ENCODE assay signal across 1 cellular context in genomic region chr6:7909323-7910276, GRCh38.
TF ChIP-seq lines count a peak whose summit lies in the region.

No MANE protein-coding gene starts in this region.

TF ChIP-seq in HepG2, 621 proteins besides CTCF, POLR2A, EP300 and RAD21 (continued from another document and continues in another):
- TF ChIP-seq, protein P1, sequence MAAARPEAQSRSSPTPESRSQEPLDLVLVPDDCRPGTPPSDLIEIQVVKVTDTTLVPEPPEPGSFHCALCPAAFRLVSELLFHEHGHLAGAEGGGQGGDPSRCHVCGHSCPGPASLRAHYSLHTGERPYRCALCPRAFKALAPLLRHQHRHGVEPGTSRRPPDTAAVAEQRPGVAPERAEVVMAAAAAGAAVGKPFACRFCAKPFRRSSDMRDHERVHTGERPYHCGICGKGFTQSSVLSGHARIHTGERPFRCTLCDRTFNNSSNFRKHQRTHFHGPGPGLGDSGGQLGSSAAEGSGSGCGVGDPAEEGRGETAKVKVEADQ (CRISPR knock-in tag; IDR thresholded peaks at IDR 0.05; ENCODE audit: borderline replicate concordance): peak; percentile 95
- TF ChIP-seq ZNF629 (CRISPR knock-in tag; conservative IDR thresholded peaks at IDR 0.05): 0 out of 2 replicates have a peak, but pooled peaks have one; percentile 34
- peak; percentile 76; the same call in 1 of the 2 replicates for TF ChIP-seq ZNF367 (CRISPR knock-in tag; IDR thresholded peaks at IDR 0.05; ENCODE audit: borderline replicate concordance)
- TF ChIP-seq, protein P2, sequence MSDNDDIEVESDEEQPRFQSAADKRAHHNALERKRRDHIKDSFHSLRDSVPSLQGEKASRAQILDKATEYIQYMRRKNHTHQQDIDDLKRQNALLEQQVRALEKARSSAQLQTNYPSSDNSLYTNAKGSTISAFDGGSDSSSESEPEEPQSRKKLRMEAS (IDR thresholded peaks at IDR 0.05): peak; percentile 99
- TF ChIP-seq, protein P3, sequence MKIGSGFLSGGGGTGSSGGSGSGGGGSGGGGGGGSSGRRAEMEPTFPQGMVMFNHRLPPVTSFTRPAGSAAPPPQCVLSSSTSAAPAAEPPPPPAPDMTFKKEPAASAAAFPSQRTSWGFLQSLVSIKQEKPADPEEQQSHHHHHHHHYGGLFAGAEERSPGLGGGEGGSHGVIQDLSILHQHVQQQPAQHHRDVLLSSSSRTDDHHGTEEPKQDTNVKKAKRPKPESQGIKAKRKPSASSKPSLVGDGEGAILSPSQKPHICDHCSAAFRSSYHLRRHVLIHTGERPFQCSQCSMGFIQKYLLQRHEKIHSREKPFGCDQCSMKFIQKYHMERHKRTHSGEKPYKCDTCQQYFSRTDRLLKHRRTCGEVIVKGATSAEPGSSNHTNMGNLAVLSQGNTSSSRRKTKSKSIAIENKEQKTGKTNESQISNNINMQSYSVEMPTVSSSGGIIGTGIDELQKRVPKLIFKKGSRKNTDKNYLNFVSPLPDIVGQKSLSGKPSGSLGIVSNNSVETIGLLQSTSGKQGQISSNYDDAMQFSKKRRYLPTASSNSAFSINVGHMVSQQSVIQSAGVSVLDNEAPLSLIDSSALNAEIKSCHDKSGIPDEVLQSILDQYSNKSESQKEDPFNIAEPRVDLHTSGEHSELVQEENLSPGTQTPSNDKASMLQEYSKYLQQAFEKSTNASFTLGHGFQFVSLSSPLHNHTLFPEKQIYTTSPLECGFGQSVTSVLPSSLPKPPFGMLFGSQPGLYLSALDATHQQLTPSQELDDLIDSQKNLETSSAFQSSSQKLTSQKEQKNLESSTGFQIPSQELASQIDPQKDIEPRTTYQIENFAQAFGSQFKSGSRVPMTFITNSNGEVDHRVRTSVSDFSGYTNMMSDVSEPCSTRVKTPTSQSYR (CRISPR knock-in tag; IDR thresholded peaks at IDR 0.05; ENCODE audit: borderline replicate concordance): peak; percentile 69; the same call in 1 of the 2 replicates
- no peak for TF ChIP-seq ATF5 (CRISPR knock-in tag; IDR thresholded peaks at IDR 0.05; ENCODE audit: low read depth)
- TF ChIP-seq MXD3 (CRISPR knock-in tag; IDR thresholded peaks at IDR 0.05): peak; percentile 96
- TF ChIP-seq RARA (CRISPR knock-in tag; IDR thresholded peaks at IDR 0.05): peak; percentile 71
- TF ChIP-seq KDM2A (CRISPR knock-in tag; IDR thresholded peaks at IDR 0.05; ENCODE audit: borderline replicate concordance, low read depth): peak; percentile 86
- TF ChIP-seq TCF7 (IDR thresholded peaks at IDR 0.05; ENCODE audit: low read depth): no peak
- TF ChIP-seq MAFG (CRISPR knock-in tag; IDR thresholded peaks at IDR 0.05): no peak
- TF ChIP-seq PCBP1 (IDR thresholded peaks at IDR 0.05; ENCODE audit: borderline replicate concordance, low read depth, low read length): no peak
- TF ChIP-seq, protein P4, sequence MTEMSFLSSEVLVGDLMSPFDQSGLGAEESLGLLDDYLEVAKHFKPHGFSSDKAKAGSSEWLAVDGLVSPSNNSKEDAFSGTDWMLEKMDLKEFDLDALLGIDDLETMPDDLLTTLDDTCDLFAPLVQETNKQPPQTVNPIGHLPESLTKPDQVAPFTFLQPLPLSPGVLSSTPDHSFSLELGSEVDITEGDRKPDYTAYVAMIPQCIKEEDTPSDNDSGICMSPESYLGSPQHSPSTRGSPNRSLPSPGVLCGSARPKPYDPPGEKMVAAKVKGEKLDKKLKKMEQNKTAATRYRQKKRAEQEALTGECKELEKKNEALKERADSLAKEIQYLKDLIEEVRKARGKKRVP (CRISPR knock-in tag; IDR thresholded peaks at IDR 0.05): peak in 1 of 2 experiments; percentile 71; a peak in 2 of 4 replicates
- peak; percentile 99 for TF ChIP-seq HDAC1 (CRISPR knock-in tag; IDR thresholded peaks at IDR 0.05)
- TF ChIP-seq CHCHD3 (CRISPR knock-in tag; IDR thresholded peaks at IDR 0.05): peak; percentile 91; the same call in 1 of the 2 replicates
- peak; percentile 59; the same call in 1 of the 2 replicates for TF ChIP-seq ZBTB3 (CRISPR knock-in tag; IDR thresholded peaks at IDR 0.05; ENCODE audit: borderline replicate concordance, low read depth)
- TF ChIP-seq SOX6 (IDR thresholded peaks at IDR 0.05): no peak
- TF ChIP-seq SOX6 (CRISPR knock-in tag; IDR thresholded peaks at IDR 0.05): peak; percentile 64
- peak; percentile 92 for TF ChIP-seq TOE1 (CRISPR knock-in tag; IDR thresholded peaks at IDR 0.05)
- peak; percentile 84 for TF ChIP-seq ZSCAN9 (CRISPR knock-in tag; IDR thresholded peaks at IDR 0.05; ENCODE audit: borderline replicate concordance)
- no peak for TF ChIP-seq MED13 (CRISPR knock-in tag; IDR thresholded peaks at IDR 0.05)
- TF ChIP-seq NPAS2 (CRISPR knock-in tag; IDR thresholded peaks at IDR 0.05; ENCODE audit: borderline replicate concordance): no peak
- no peak for TF ChIP-seq ZNF713 (CRISPR knock-in tag; IDR thresholded peaks at IDR 0.05)
- peak; percentile 90 for TF ChIP-seq PITX1 (CRISPR knock-in tag; IDR thresholded peaks at IDR 0.05)
- TF ChIP-seq, protein P5, sequence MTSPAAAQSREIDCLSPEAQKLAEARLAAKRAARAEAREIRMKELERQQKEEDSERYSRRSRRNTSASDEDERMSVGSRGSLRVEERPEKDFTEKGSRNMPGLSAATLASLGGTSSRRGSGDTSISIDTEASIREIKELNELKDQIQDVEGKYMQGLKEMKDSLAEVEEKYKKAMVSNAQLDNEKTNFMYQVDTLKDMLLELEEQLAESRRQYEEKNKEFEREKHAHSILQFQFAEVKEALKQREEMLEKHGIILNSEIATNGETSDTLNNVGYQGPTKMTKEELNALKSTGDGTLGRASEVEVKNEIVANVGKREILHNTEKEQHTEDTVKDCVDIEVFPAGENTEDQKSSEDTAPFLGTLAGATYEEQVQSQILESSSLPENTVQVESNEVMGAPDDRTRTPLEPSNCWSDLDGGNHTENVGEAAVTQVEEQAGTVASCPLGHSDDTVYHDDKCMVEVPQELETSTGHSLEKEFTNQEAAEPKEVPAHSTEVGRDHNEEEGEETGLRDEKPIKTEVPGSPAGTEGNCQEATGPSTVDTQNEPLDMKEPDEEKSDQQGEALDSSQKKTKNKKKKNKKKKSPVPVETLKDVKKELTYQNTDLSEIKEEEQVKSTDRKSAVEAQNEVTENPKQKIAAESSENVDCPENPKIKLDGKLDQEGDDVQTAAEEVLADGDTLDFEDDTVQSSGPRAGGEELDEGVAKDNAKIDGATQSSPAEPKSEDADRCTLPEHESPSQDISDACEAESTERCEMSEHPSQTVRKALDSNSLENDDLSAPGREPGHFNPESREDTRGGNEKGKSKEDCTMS (CRISPR knock-in tag; conservative IDR thresholded peaks at IDR 0.05): no peak
- no peak for TF ChIP-seq WIZ (CRISPR knock-in tag; IDR thresholded peaks at IDR 0.05)
- TF ChIP-seq SNAPC5 (CRISPR knock-in tag; IDR thresholded peaks at IDR 0.05; ENCODE audit: borderline replicate concordance): 0 out of 2 replicates have a peak, but pooled peaks have one; percentile 28
- peak; percentile 77 for TF ChIP-seq ZNF768 (CRISPR knock-in tag; IDR thresholded peaks at IDR 0.05)
- TF ChIP-seq, protein P6, sequence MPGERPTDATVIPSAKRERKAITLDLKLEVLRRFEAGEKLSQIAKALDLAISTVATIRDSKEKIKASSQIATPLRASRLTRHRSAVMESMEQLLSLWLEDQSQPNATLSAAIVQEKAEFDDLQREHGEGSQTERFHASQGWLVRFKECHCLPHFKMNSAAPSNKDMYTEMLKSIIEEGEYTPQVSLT (CRISPR knock-in tag; IDR thresholded peaks at IDR 0.05; ENCODE audit: borderline replicate concordance, low read depth): no peak
- peak; percentile 98 for TF ChIP-seq ARID2 (CRISPR knock-in tag; IDR thresholded peaks at IDR 0.05; ENCODE audit: borderline replicate concordance)
- TF ChIP-seq CREB3 (CRISPR knock-in tag; IDR thresholded peaks at IDR 0.05): no peak
- TF ChIP-seq ZNF766 (CRISPR knock-in tag; IDR thresholded peaks at IDR 0.05; ENCODE audit: borderline replicate concordance): peak; percentile 93; the same call in 1 of the 2 replicates
- no peak for TF ChIP-seq ZNF550 (CRISPR knock-in tag; IDR thresholded peaks at IDR 0.05; ENCODE audit: borderline replicate concordance)
- TF ChIP-seq ZNF460 (CRISPR knock-in tag; IDR thresholded peaks at IDR 0.05; ENCODE audit: borderline replicate concordance): no peak
- TF ChIP-seq, protein P7, sequence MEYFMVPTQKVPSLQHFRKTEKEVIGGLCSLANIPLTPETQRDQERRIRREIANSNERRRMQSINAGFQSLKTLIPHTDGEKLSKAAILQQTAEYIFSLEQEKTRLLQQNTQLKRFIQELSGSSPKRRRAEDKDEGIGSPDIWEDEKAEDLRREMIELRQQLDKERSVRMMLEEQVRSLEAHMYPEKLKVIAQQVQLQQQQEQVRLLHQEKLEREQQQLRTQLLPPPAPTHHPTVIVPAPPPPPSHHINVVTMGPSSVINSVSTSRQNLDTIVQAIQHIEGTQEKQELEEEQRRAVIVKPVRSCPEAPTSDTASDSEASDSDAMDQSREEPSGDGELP (IDR thresholded peaks at IDR 0.05; ENCODE audit: borderline replicate concordance, low read depth): peak; percentile 41; the same call in 1 of the 2 replicates
- TF ChIP-seq, protein P8, sequence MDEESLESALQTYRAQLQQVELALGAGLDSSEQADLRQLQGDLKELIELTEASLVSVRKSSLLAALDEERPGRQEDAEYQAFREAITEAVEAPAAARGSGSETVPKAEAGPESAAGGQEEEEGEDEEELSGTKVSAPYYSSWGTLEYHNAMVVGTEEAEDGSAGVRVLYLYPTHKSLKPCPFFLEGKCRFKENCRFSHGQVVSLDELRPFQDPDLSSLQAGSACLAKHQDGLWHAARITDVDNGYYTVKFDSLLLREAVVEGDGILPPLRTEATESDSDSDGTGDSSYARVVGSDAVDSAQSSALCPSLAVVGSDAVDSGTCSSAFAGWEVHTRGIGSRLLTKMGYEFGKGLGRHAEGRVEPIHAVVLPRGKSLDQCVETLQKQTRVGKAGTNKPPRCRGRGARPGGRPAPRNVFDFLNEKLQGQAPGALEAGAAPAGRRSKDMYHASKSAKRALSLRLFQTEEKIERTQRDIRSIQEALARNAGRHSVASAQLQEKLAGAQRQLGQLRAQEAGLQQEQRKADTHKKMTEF (CRISPR knock-in tag; IDR thresholded peaks at IDR 0.05): peak; percentile 92
- no peak; the same call in 1 of the 2 replicates for TF ChIP-seq ZNF432 (CRISPR knock-in tag; IDR thresholded peaks at IDR 0.05; ENCODE audit: borderline replicate concordance)
- TF ChIP-seq THAP11 (CRISPR knock-in tag; IDR thresholded peaks at IDR 0.05): peak; percentile 55; the same call in 1 of the 2 replicates
- TF ChIP-seq, protein P9, sequence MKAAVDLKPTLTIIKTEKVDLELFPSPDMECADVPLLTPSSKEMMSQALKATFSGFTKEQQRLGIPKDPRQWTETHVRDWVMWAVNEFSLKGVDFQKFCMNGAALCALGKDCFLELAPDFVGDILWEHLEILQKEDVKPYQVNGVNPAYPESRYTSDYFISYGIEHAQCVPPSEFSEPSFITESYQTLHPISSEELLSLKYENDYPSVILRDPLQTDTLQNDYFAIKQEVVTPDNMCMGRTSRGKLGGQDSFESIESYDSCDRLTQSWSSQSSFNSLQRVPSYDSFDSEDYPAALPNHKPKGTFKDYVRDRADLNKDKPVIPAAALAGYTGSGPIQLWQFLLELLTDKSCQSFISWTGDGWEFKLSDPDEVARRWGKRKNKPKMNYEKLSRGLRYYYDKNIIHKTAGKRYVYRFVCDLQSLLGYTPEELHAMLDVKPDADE (CRISPR knock-in tag; IDR thresholded peaks at IDR 0.05): no peak
- TF ChIP-seq ZNF614 (CRISPR knock-in tag; IDR thresholded peaks at IDR 0.05; ENCODE audit: borderline replicate concordance): peak; percentile 70; the same call in 1 of the 2 replicates
- no peak for TF ChIP-seq RAD51 (IDR thresholded peaks at IDR 0.05; ENCODE audit: borderline replicate concordance)
- no peak for TF ChIP-seq CCAR2 (optimal IDR thresholded peaks at IDR 0.05; ENCODE audit: low read depth, low read length)
- no peak for TF ChIP-seq GTF2F1 (IDR thresholded peaks at IDR 0.05; ENCODE audit: low read length)
- TF ChIP-seq ZBTB7B (CRISPR knock-in tag; IDR thresholded peaks at IDR 0.05): peak; percentile 83; the same call in 1 of the 2 replicates
- TF ChIP-seq MIXL1 (CRISPR knock-in tag; IDR thresholded peaks at IDR 0.05): 0 out of 2 replicates have a peak, but pooled peaks have one; percentile 55
- TF ChIP-seq DNMT3B (CRISPR knock-in tag; conservative IDR thresholded peaks at IDR 0.05): no peak
- TF ChIP-seq ZMYM4 (CRISPR knock-in tag; IDR thresholded peaks at IDR 0.05): peak; percentile 64
- peak; percentile 82; the same call in 1 of the 2 replicates for TF ChIP-seq CBFB (CRISPR knock-in tag; IDR thresholded peaks at IDR 0.05)
- TF ChIP-seq, protein P10, sequence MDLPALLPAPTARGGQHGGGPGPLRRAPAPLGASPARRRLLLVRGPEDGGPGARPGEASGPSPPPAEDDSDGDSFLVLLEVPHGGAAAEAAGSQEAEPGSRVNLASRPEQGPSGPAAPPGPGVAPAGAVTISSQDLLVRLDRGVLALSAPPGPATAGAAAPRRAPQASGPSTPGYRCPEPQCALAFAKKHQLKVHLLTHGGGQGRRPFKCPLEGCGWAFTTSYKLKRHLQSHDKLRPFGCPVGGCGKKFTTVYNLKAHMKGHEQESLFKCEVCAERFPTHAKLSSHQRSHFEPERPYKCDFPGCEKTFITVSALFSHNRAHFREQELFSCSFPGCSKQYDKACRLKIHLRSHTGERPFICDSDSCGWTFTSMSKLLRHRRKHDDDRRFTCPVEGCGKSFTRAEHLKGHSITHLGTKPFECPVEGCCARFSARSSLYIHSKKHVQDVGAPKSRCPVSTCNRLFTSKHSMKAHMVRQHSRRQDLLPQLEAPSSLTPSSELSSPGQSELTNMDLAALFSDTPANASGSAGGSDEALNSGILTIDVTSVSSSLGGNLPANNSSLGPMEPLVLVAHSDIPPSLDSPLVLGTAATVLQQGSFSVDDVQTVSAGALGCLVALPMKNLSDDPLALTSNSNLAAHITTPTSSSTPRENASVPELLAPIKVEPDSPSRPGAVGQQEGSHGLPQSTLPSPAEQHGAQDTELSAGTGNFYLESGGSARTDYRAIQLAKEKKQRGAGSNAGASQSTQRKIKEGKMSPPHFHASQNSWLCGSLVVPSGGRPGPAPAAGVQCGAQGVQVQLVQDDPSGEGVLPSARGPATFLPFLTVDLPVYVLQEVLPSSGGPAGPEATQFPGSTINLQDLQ (CRISPR knock-in tag; IDR thresholded peaks at IDR 0.05): peak; percentile 78
- peak; percentile 64; the same call in 1 of the 2 replicates for TF ChIP-seq HOXA5 (CRISPR knock-in tag; IDR thresholded peaks at IDR 0.05)
